In genomic region chr17:28738680-28739384, GRCh38 we compare ENCODE assay signal across 12 cellular contexts. TPM values are rescaled to one million over a fixed set of nuclear protein-coding genes. Genes with fewer than 3 reads are reported as not detected.
DNase-seq lines count a peak whose midpoint lies in the region; ATAC-seq and TF ChIP-seq lines count a peak whose summit lies in the region.
"Had no signal": no experiment of that assay in that cellular context is flagged by ENCODE, and none has a peak within 500 bp of the region (broad histone marks: within the 10 kb centered on the region; RNA-seq: fewer than 3 reads in every experiment).

No MANE protein-coding gene starts in this region.

- H3K27ac ChIP-seq in SU-DHL-6 (ENCODE audit: low read depth, low read length) (peak overlapping the region; percentile 99), adrenal gland (no peak overlapping the region)
- H3K27ac ChIP-seq: 22Rv1, heart right ventricle, neural progenitor cell, SK-N-MC had no signal

- no peaks in the 10 kb centered on the region for H3K27me3 Mint-ChIP-seq in stimulated activated naive B cell treated with anti-CD40 and anti-IgM and Interleukin-4, amounts not matched to agents 10 μg/mL and 1 μg/mL and 100 μg/mL, for 72 hours

- H3K36me3 ChIP-seq in SU-DHL-6 (ENCODE audit: low read length) (peaks cover 10% of the 10 kb centered on the region; the same call in 1 of the 2 replicates), adrenal gland (replicated peaks in 1 of 2) (no peaks in the 10 kb centered on the region)
- H3K36me3 ChIP-seq: heart right ventricle, neural progenitor cell had no signal

- no peak for TF ChIP-seq CTCF in SU-DHL-6 (IDR thresholded peaks at IDR 0.05; ENCODE audit: insufficient read depth, low read length, poor library complexity, severe bottlenecking)
- TF ChIP-seq CTCF in adrenal gland (IDR thresholded peaks at IDR 0.05), result no peak

- no peaks in the 10 kb centered on the region for H3K27me3 ChIP-seq in SU-DHL-6 (ENCODE audit: low read length)
- no peaks in the 10 kb centered on the region for H3K27me3 ChIP-seq in adrenal gland
- H3K27me3 ChIP-seq: heart right ventricle, neural progenitor cell had no signal

- H3K27ac Mint-ChIP-seq in stimulated activated naive B cell treated with anti-CD40 and anti-IgM and Interleukin-4, amounts not matched to agents 10 μg/mL and 1 μg/mL and 100 μg/mL, for 72 hours, result peak overlapping the region; percentile 98

- no peaks in the 10 kb centered on the region for H3K79me2 ChIP-seq in SU-DHL-6 (ENCODE audit: insufficient read depth, low read length)

- peaks cover 0 to 4% of the 10 kb centered on the region in 2 donors for H3K9me3 Mint-ChIP-seq in stimulated activated naive B cell treated with anti-CD40 and anti-IgM and Interleukin-4, amounts not matched to agents 10 μg/mL and 1 μg/mL and 100 μg/mL, for 72 hours

- ATAC-seq in activated CD4-positive, CD25-positive, alpha-beta regulatory T cell treated with anti-CD3 and anti-CD28 coated beads, Interleukin-2, amount 50 U/mL, for 24 hours, result peak; percentile 60 to 66
- peak; percentile 61 to 62 for ATAC-seq in stimulated activated naive B cell treated with anti-CD40 and anti-IgM and Interleukin-4, amounts not matched to agents 10 μg/mL and 1 μg/mL and 100 μg/mL, for 72 hours (replicated peaks)

- H4K20me1 ChIP-seq in SU-DHL-6 (ENCODE audit: low read depth, low read length), result no peaks in the 10 kb centered on the region

- peak overlapping the region; percentile 69 for H3K9ac ChIP-seq in SU-DHL-6 (ENCODE audit: low read length)
- H3K9ac ChIP-seq: neural progenitor cell had no signal

- H3F3A ChIP-seq in SU-DHL-6 (ENCODE audit: insufficient read depth), result peaks cover 59% of the 10 kb centered on the region

- no peak overlapping the region for H2AFZ ChIP-seq in SU-DHL-6 (ENCODE audit: low read depth, low read length, severe bottlenecking)
- H2AFZ ChIP-seq: neural progenitor cell had no signal

- H3K4me3 ChIP-seq in SU-DHL-6 (ENCODE audit: insufficient read depth, low read length, poor library complexity, severe bottlenecking) (peak overlapping the region; percentile 33), adrenal gland (no peak overlapping the region)
- H3K4me3 ChIP-seq: heart right ventricle, neural progenitor cell, SK-N-MC had no signal

- DNase-seq in activated CD4-positive, CD25-positive, alpha-beta regulatory T cell treated with anti-CD3 and anti-CD28 coated beads, Interleukin-2, amount 50 U/mL, for 72 hours, result no peak
- DNase-seq in central memory CD4-positive, alpha-beta T cell, result peak; percentile 61
- DNase-seq in stimulated activated naive B cell treated with anti-CD40 and anti-IgM and Interleukin-4, amounts not matched to agents 10 μg/mL and 1 μg/mL and 100 μg/mL, for 72 hours, result peak; percentile 91
- no peak for DNase-seq in adrenal gland
- DNase-seq in NCI-H774 (lab: John Stamatoyannopoulos, UW), result no peak
- DNase-seq in SK-N-DZ (ENCODE audit: low spot score), result no peak
- DNase-seq: heart right ventricle had no signal

- H3K4me3 Mint-ChIP-seq in stimulated activated naive B cell treated with anti-CD40 and anti-IgM and Interleukin-4, amounts not matched to agents 10 μg/mL and 1 μg/mL and 100 μg/mL, for 72 hours, result peak overlapping the region; percentile 85
- H3K4me3 Mint-ChIP-seq: neural progenitor cell had no signal

- 82 to 96% (median 90%) methylated on average over 7 to 10 of the region's 10 CpGs for WGBS in adrenal gland, 4 donors

- peaks cover 6% of the 10 kb centered on the region; the same call in 1 of the 2 replicates for H3K9me3 ChIP-seq in SU-DHL-6 (ENCODE audit: insufficient read depth, low read length)
- H3K9me3 ChIP-seq in adrenal gland (replicated peaks in 1 of 3), result no peaks in the 10 kb centered on the region
- H3K9me3 ChIP-seq: heart right ventricle had no signal

- peak overlapping the region; percentile 79 for H3K4me2 ChIP-seq in SU-DHL-6 (ENCODE audit: low read depth, low read length, poor library complexity, severe bottlenecking)
- H3K4me2 ChIP-seq: neural progenitor cell had no signal

- peaks cover 8 to 9% of the 10 kb centered on the region in 2 donors for H3K4me1 ChIP-seq in adrenal gland (replicated peaks in 1 of 2)
- H3K4me1 ChIP-seq: neural progenitor cell had no signal

- H3K4me1 Mint-ChIP-seq in stimulated activated naive B cell treated with anti-CD40 and anti-IgM and Interleukin-4, amounts not matched to agents 10 μg/mL and 1 μg/mL and 100 μg/mL, for 72 hours, result peaks cover 59 to 93% of the 10 kb centered on the region in 2 donors

- intact Hi-C loops in adrenal gland (cut with DNase I), result no loop called here

- TF ChIP-seq POLR2A in adrenal gland (IDR thresholded peaks at IDR 0.05), result no peak

- peaks cover 53 to 62% of the 10 kb centered on the region in 2 donors for H3K36me3 Mint-ChIP-seq in stimulated activated naive B cell treated with anti-CD40 and anti-IgM and Interleukin-4, amounts not matched to agents 10 μg/mL and 1 μg/mL and 100 μg/mL, for 72 hours

- H3K9me2 ChIP-seq in SU-DHL-6 (replicated peaks; ENCODE audit: insufficient read depth, low read length), result no peaks in the 10 kb centered on the region

RNA-seq across cellular contexts. Expression of gene TRAF4, which starts 5.0 kb away (rescaled TPM):
- total RNA-seq in adrenal gland, result 10 to 100 TPM in 7 of 8 donors, 1 to 10 TPM in 1; 8.2 to 50.5 (median 26.5) TPM
- 10 to 100 TPM; 13.0 to 22.7 (median 17.9) TPM for polyA plus RNA-seq in adrenal gland
- 125 and 130 TPM in 2 replicates for polyA plus RNA-seq in SK-N-DZ (2014; cell fraction: cytosol; rRNA removed)
- polyA plus RNA-seq in SK-N-DZ (2014; cell fraction: nucleus; rRNA removed), result 171 and 225 TPM in 2 replicates

RNA-seq across cellular contexts. Expression of gene NEK8, which starts 10.2 kb away (rescaled TPM):
- total RNA-seq in adrenal gland, result 10 to 100 TPM in 1 of 8 donors, 1 to 10 TPM in 6, under 1 TPM in 1; 0.54 to 11.9 (median 5.4) TPM
- polyA plus RNA-seq in adrenal gland, result 10 to 100 TPM in 1 of 3 donors, 1 to 10 TPM in 2; 6.0 to 10.8 (median 6.6) TPM
- 1.6 and 6.7 TPM in 2 replicates for polyA plus RNA-seq in SK-N-DZ (2014; cell fraction: cytosol; rRNA removed)
- polyA plus RNA-seq in SK-N-DZ (2014; cell fraction: nucleus; rRNA removed), result 3.6 and 8.4 TPM in 2 replicates

RNA-seq across cellular contexts. Expression of gene TLCD1, which starts 12.8 kb away (rescaled TPM):
- total RNA-seq in adrenal gland, result 10 to 100 TPM in 1 of 8 donors, 1 to 10 TPM in 6, under 1 TPM in 1; 0.52 to 12.6 (median 5.2) TPM
- polyA plus RNA-seq in adrenal gland, result 10 to 100 TPM in 1 of 3 donors, 1 to 10 TPM in 2; 3.9 to 18.8 (median 6.8) TPM
- polyA plus RNA-seq in SK-N-DZ (2014; cell fraction: cytosol; rRNA removed), result 8.8 and 11.8 TPM in 2 replicates
- 7.4 and 7.6 TPM in 2 replicates for polyA plus RNA-seq in SK-N-DZ (2014; cell fraction: nucleus; rRNA removed)

RNA-seq across cellular contexts. Expression of gene RPL23A, which starts 19.0 kb away (rescaled TPM):
- total RNA-seq in adrenal gland, result 1,000 to 10,000 TPM in 4 of 8 donors, 100 to 1,000 TPM in 4; 135 to 1,266 (median 856) TPM
- 100 to 1,000 TPM; 523 to 901 (median 672) TPM for polyA plus RNA-seq in adrenal gland
- 1,168 and 1,695 TPM in 2 replicates for polyA plus RNA-seq in SK-N-DZ (2014; cell fraction: cytosol; rRNA removed)
- polyA plus RNA-seq in SK-N-DZ (2014; cell fraction: nucleus; rRNA removed), result 853 and 1,299 TPM in 2 replicates

RNA-seq across cellular contexts. Expression of gene RAB34, which starts 21.2 kb away (rescaled TPM):
- total RNA-seq in adrenal gland, result 100 to 1,000 TPM; 121 to 332 (median 151) TPM
- 100 to 1,000 TPM; 114 to 195 (median 139) TPM for polyA plus RNA-seq in adrenal gland
- polyA plus RNA-seq in SK-N-DZ (2014; cell fraction: cytosol; rRNA removed), result 50.8 and 51.5 TPM in 2 replicates
- 124 and 148 TPM in 2 replicates for polyA plus RNA-seq in SK-N-DZ (2014; cell fraction: nucleus; rRNA removed)

Comparison
In these comparisons a context has a peak if more than half of its experiments do, and no peak if none do; other contexts are left out.
1. DNase-seq: peak in central memory CD4-positive, alpha-beta T cell (single experiment) and stimulated activated naive B cell treated with anti-CD40 and anti-IgM and Interleukin-4, amounts not matched to agents 10 μg/mL and 1 μg/mL and 100 μg/mL, for 72 hours (single experiment); none in activated CD4-positive, CD25-positive, alpha-beta regulatory T cell treated with anti-CD3 and anti-CD28 coated beads, Interleukin-2, amount 50 U/mL, for 72 hours (single experiment), adrenal gland (0 of 7), NCI-H774 (single experiment) and SK-N-DZ (single experiment).